Comparison of ENCODE assay signal across 8 cellular contexts in genomic region chr9:93133641-93134017, GRCh38. TPM values are rescaled to one million over a fixed set of nuclear protein-coding genes. Genes with fewer than 3 reads are reported as not detected.
A peak's percentile ranks its signal among the peaks of the same experiment; 100 is the strongest.
DNase-seq lines count a peak whose midpoint lies in the region; ATAC-seq, FAIRE-seq and TF ChIP-seq lines count a peak whose summit lies in the region.

No MANE protein-coding gene starts in this region.

- H3K9me3 Mint-ChIP-seq in activated naive CD8-positive, alpha-beta T cell (ENCODE audit: low read depth) = no peaks in the 10 kb centered on the region

- POLR2A ChIA-PET in BJ (lab: Charles Lee) = interaction anchor here (1.0 kb wide), 1 partner anchor 100 kb away, joined by 5 read pairs; no protein-coding TSS in a partner anchor

- whole genome bisulfite sequencing in aorta, 2 donors = 0 to 1% methylated on average over 21 to 37 of the region's 37 CpGs

- DNase-seq in BJ (ENCODE audit: low read depth) (no peak), GM19239 (ENCODE audit: insufficient read length, low spot score) (peak; percentile 86), RPMI7951 (ENCODE audit: low read depth) (peak; percentile 70), Right ventricle myocardium superior (peak; percentile 84), omental fat pad (ENCODE audit: low spot score) (peak; percentile 64), aorta (peak; percentile 92 to 93)

- H3K36me3 Mint-ChIP-seq in activated naive CD8-positive, alpha-beta T cell = no peaks in the 10 kb centered on the region

- intact Hi-C loops in Right ventricle myocardium superior (cut with DNase I) (no loop called here), aorta (cut with DNase I) (loop anchor here in 1 of 2 donors (5.0 to 10.0 kb wide), 3 partner anchors 36 to 441 kb away; partner anchors contain the start of genes CARD19, FAM120A, FAM120AOS and PHF2)

- peak overlapping the region; percentile 88 to 97 for H3K27ac ChIP-seq in aorta (ENCODE audit: low read depth in 1 of 2, low read length in 2 of 2)

- ATAC-seq in HG03354 (IDR thresholded peaks at IDR 0.05; ENCODE audit: poor library complexity, severe bottlenecking, unreplicated experiment) (peak; percentile 55), Right ventricle myocardium superior (ENCODE audit: poor library complexity) (peak; percentile 69), omental fat pad (ENCODE audit: low FRiP score) (peak; percentile 64), aorta (ENCODE audit: low FRiP score) (peak; percentile 84)

- H3K4me1 Mint-ChIP-seq in activated naive CD8-positive, alpha-beta T cell (ENCODE audit: low read depth) = peaks cover 59% of the 10 kb centered on the region

- CTCF ChIA-PET in BJ (lab: Yijun Ruan, JAX) = interaction anchor here (1.0 to 1.3 kb wide), 3 partner anchors 16 to 169 kb away, joined by 3 to 7 read pairs (median 3); no protein-coding TSS in a partner anchor

- H3K36me3 ChIP-seq in BJ (ENCODE audit: control insufficient read depth, insufficient read depth, low read length) (no peaks in the 10 kb centered on the region; the same call in 1 of the 2 replicates), aorta (ENCODE audit: control insufficient read depth in 1 of 2, insufficient read depth in 2 of 2, low read length in 1 of 2) (no peaks in the 10 kb centered on the region)

- H3K4me1 ChIP-seq in aorta (ENCODE audit: control insufficient read depth in 1 of 2, insufficient read depth in 2 of 2, low read length in 2 of 2) = no peaks in the 10 kb centered on the region

- peak; percentile 87 for FAIRE-seq in GM19239 (lab: Jason Lieb, UNC)

- no peaks in the 10 kb centered on the region for H3K27me3 Mint-ChIP-seq in activated naive CD8-positive, alpha-beta T cell

- H3K4me3 ChIP-seq in BJ (ENCODE audit: low read depth, low read length) (peak overlapping the region; percentile 84), aorta (ENCODE audit: low read length in 2 of 2) (peak overlapping the region; percentile 64 to 87)

- H3K9me3 ChIP-seq in aorta (ENCODE audit: control insufficient read depth, low read length) = no peaks in the 10 kb centered on the region

- peaks cover 1% of the 10 kb centered on the region; the same call in 1 of the 2 replicates for H3K27me3 ChIP-seq in BJ (ENCODE audit: control insufficient read depth, insufficient read depth, low read length)
- no peaks in the 10 kb centered on the region for H3K27me3 ChIP-seq in aorta (ENCODE audit: control insufficient read depth in 1 of 2, insufficient read depth in 2 of 2, low read length in 1 of 2)

- TF ChIP-seq CTCF in BJ (IDR thresholded peaks at IDR 0.05; ENCODE audit: insufficient read depth, low read depth, low read length) (no peak), omental fat pad (IDR thresholded peaks at IDR 0.05) (no peak)

- H3K4me3 Mint-ChIP-seq in activated naive CD8-positive, alpha-beta T cell = peak overlapping the region; percentile 92

- peak overlapping the region; percentile 92 for H3K27ac Mint-ChIP-seq in activated naive CD8-positive, alpha-beta T cell

RNA-seq across cellular contexts. Expression of gene NINJ1, which starts 0.4 kb away (rescaled TPM):
- polyA plus RNA-seq in BJ (2011; rRNA removed) = 32.3 and 53.9 TPM in 2 replicates
- 16.9 and 20.7 TPM in 2 replicates for polyA minus RNA-seq in BJ (2011; rRNA and poly(A)+ RNA removed)
- 56.2 and 64.6 TPM in 2 replicates for total RNA-seq in RPMI7951 (2014; rRNA removed; shearing (Covaris generic))
- 49.2 TPM for total RNA-seq in Right ventricle myocardium superior
- 100 to 1,000 TPM in 2 of 4 donors, 10 to 100 TPM in 2; 63.3 to 137 (median 104) TPM for total RNA-seq in omental fat pad
- 10 to 100 TPM; 66.8 to 80.3 TPM for total RNA-seq in aorta
- 100 to 1,000 TPM in 1 of 2 donors, 10 to 100 TPM in 1; 46.7 to 113 TPM for polyA plus RNA-seq in aorta

RNA-seq across cellular contexts. Expression of gene CARD19, which starts 37.6 kb away (rescaled TPM):
- polyA plus RNA-seq in BJ (2011; rRNA removed) = 56.0 and 69.3 TPM in 2 replicates
- polyA minus RNA-seq in BJ (2011; rRNA and poly(A)+ RNA removed) = 16.4 and 28.3 TPM in 2 replicates
- total RNA-seq in RPMI7951 (2014; rRNA removed; shearing (Covaris generic)) = 179 and 201 TPM in 2 replicates
- total RNA-seq in Right ventricle myocardium superior = 27.5 TPM
- 10 to 100 TPM; 45.7 to 76.5 (median 57.9) TPM for total RNA-seq in omental fat pad
- total RNA-seq in aorta = 10 to 100 TPM; 47.7 to 50.5 TPM
- polyA plus RNA-seq in aorta = 10 to 100 TPM; 80.1 to 92.3 TPM

RNA-seq across cellular contexts. Expression of gene WNK2, which starts 50.3 kb away (rescaled TPM):
- polyA plus RNA-seq in BJ (2011; rRNA removed) (not detected in 2 replicates), aorta (1 to 10 TPM in 1 of 2 donors, under 1 TPM in 1; 0.13 to 2.1 TPM)
- polyA minus RNA-seq in BJ (2011; rRNA and poly(A)+ RNA removed) = not detected in 2 replicates
- not detected in 2 replicates for total RNA-seq in RPMI7951 (2014; rRNA removed; shearing (Covaris generic))
- total RNA-seq in Right ventricle myocardium superior (222 TPM), omental fat pad (1 to 10 TPM in 1 of 4 donors, under 1 TPM in 3; 0.28 to 1.7 (median 0.47) TPM), aorta (1 to 10 TPM; 3.6 to 3.7 TPM)

Comparison
In these comparisons a context has a peak if more than half of its experiments do, and no peak if none do; other contexts are left out.
1. RNA of gene WNK2, which starts 50.3 kb away (total RNA-seq): 222 TPM in Right ventricle myocardium superior (single experiment); 3.6 to 3.7 TPM in aorta, 0.28 to 1.7 TPM in omental fat pad and not detected in RPMI7951; every median in the first group is over 10 times any median in the second.
2. Peak in every context shown above with its lines, with median percentiles within 50 percentile points of each other: ATAC-seq.